Comparison of ENCODE assay signal across 8 cellular contexts in genomic region chr2:219229375-219230200, GRCh38. TPM values are rescaled to one million over a fixed set of nuclear protein-coding genes. Genes with fewer than 3 reads are reported as not detected.
DNase-seq lines count a peak whose midpoint lies in the region; ATAC-seq and TF ChIP-seq lines count a peak whose summit lies in the region.

A gene with protein sequence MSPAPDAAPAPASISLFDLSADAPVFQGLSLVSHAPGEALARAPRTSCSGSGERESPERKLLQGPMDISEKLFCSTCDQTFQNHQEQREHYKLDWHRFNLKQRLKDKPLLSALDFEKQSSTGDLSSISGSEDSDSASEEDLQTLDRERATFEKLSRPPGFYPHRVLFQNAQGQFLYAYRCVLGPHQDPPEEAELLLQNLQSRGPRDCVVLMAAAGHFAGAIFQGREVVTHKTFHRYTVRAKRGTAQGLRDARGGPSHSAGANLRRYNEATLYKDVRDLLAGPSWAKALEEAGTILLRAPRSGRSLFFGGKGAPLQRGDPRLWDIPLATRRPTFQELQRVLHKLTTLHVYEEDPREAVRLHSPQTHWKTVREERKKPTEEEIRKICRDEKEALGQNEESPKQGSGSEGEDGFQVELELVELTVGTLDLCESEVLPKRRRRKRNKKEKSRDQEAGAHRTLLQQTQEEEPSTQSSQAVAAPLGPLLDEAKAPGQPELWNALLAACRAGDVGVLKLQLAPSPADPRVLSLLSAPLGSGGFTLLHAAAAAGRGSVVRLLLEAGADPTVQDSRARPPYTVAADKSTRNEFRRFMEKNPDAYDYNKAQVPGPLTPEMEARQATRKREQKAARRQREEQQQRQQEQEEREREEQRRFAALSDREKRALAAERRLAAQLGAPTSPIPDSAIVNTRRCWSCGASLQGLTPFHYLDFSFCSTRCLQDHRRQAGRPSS (plus strand): TSS chr2:219229806. CDS start chr2:219230258, 452 bp downstream.
Gene ATG9A, minus strand, starts transcription at chr2:219229636. Its CDS starts 1,612 bp downstream, at chr2:219228024.

- H3K27ac ChIP-seq in C4-2B (peak within 1 kb of the TSS; percentile 88), left lung (peak within 1 kb of the TSS; percentile 95)

- no peaks in the 10 kb centered on the region for H3K27me3 ChIP-seq in left lung

- peaks cover 9% of the 10 kb centered on the region for H3K27me3 Mint-ChIP-seq in dendritic cell treated with granulocyte-macrophage colony-stimulating factor and Interleukin-4, amounts not matched to agents 40 ng/mL and 50 ng/mL, for 4 days

- peaks cover 85% of the 10 kb centered on the region for H3K36me3 Mint-ChIP-seq in dendritic cell treated with granulocyte-macrophage colony-stimulating factor and Interleukin-4, amounts not matched to agents 40 ng/mL and 50 ng/mL, for 4 days (ENCODE audit: low read depth)

- H3K27ac Mint-ChIP-seq in dendritic cell treated with granulocyte-macrophage colony-stimulating factor and Interleukin-4, amounts not matched to agents 40 ng/mL and 50 ng/mL, for 4 days: peak within 1 kb of the TSS; percentile 93

- H3K36me3 ChIP-seq in left lung: peaks cover 0 to 50% of the 10 kb centered on the region in 2 donors

- H3K4me3 Mint-ChIP-seq in dendritic cell treated with granulocyte-macrophage colony-stimulating factor and Interleukin-4, amounts not matched to agents 40 ng/mL and 50 ng/mL, for 4 days: peak within 1 kb of the TSS; percentile 92

- no peaks in the 10 kb centered on the region for H3K9me3 Mint-ChIP-seq in dendritic cell treated with granulocyte-macrophage colony-stimulating factor and Interleukin-4, amounts not matched to agents 40 ng/mL and 50 ng/mL, for 4 days

- H3K4me3 ChIP-seq in left lung: peak within 1 kb of the TSS; percentile 79 to 92

- H3K4me1 Mint-ChIP-seq in dendritic cell treated with granulocyte-macrophage colony-stimulating factor and Interleukin-4, amounts not matched to agents 40 ng/mL and 50 ng/mL, for 4 days (ENCODE audit: low read depth): peaks cover 53% of the 10 kb centered on the region

- intact Hi-C loops in dendritic cell treated with granulocyte-macrophage colony-stimulating factor and Interleukin-4, amounts not matched to agents 40 ng/mL and 50 ng/mL, for 4 days (cut with micrococcal nuclease): loop anchor here (2.0 kb wide), 1 partner anchor 15 kb away; the partner anchor contains the start of genes GLB1L and STK16
- intact Hi-C loops in left lung (cut with DNase I): no loop called here

- peak; percentile 98 for DNase-seq in NCI-H774 (lab: John Stamatoyannopoulos, UW)
- DNase-seq in activated CD4-positive, alpha-beta T cell treated with anti-CD3 and anti-CD28 coated beads, Interleukin-2, amount 50 U/mL, for 4 hours: peak; percentile 98
- DNase-seq in left lung: peak; percentile 99
- peak; percentile 93 to 96 for DNase-seq in stimulated activated CD4-positive, alpha-beta T cell treated with anti-CD3 and anti-CD28 coated beads, Interleukin-2, amount 100 ng/mL, for 48 hours

- peaks cover 23 to 56% of the 10 kb centered on the region in 2 donors for H3K4me1 ChIP-seq in left lung

- TF ChIP-seq CTCF in C4-2B (conservative IDR thresholded peaks at IDR 0.05): no peak
- no peak for TF ChIP-seq CTCF in left lung (IDR thresholded peaks at IDR 0.05)

- peak; percentile 97 for ATAC-seq in GM19395 (IDR thresholded peaks at IDR 0.05; ENCODE audit: unreplicated experiment)
- ATAC-seq in HG03565 (IDR thresholded peaks at IDR 0.05; ENCODE audit: unreplicated experiment): peak; percentile 88
- ATAC-seq in left lung: peak; percentile 98

- H3K9me3 ChIP-seq in left lung: no peaks in the 10 kb centered on the region

RNA-seq across cellular contexts. Expression of the first gene that starts in this region (rescaled TPM):
- 10 to 100 TPM; 34.5 to 36.5 TPM for total RNA-seq in left lung

RNA-seq across cellular contexts. Expression of gene ATG9A, which starts in this region (rescaled TPM):
- total RNA-seq in left lung: 10 to 100 TPM; 53.6 to 58.9 TPM

Comparison
In these comparisons a context has a peak if more than half of its experiments do, and no peak if none do; other contexts are left out.
1. Peak in every context shown above with its lines: DNase-seq, ATAC-seq, H3K4me3 ChIP-seq and H3K27ac ChIP-seq.